In genomic region chr12:51067229-51067628, GRCh38 we compare ENCODE assay signal across 1 cellular context.
TF ChIP-seq lines count a peak whose summit lies in the region.

No MANE protein-coding gene starts in this region.

TF ChIP-seq in HepG2, 621 proteins besides CTCF, POLR2A, EP300 and RAD21:
- TF ChIP-seq DPF2 (CRISPR knock-in tag; IDR thresholded peaks at IDR 0.05; ENCODE audit: borderline replicate concordance, low read depth) (no peak), ZNF18 (CRISPR knock-in tag; IDR thresholded peaks at IDR 0.05; ENCODE audit: insufficient replicate concordance) (peak; percentile 99), ZNF687 (CRISPR knock-in tag; IDR thresholded peaks at IDR 0.05) (0 out of 2 replicates have a peak, but pooled peaks have one; percentile 9), ZNF460 (CRISPR knock-in tag; IDR thresholded peaks at IDR 0.05; ENCODE audit: borderline replicate concordance) (peak; percentile 75; the same call in 1 of the 2 replicates), HBP1 (CRISPR knock-in tag; IDR thresholded peaks at IDR 0.05; ENCODE audit: low read depth) (no peak), HNF4A (CRISPR knock-in tag; IDR thresholded peaks at IDR 0.05) (peak; percentile 66), ZNF121 (CRISPR knock-in tag; IDR thresholded peaks at IDR 0.05) (0 out of 2 replicates have a peak, but pooled peaks have one; percentile 31), NR2F6 (IDR thresholded peaks at IDR 0.05) (no peak), NR2F6 (CRISPR knock-in tag; IDR thresholded peaks at IDR 0.05) (peak; percentile 19; the same call in 1 of the 2 replicates), ZBTB4 (CRISPR knock-in tag; IDR thresholded peaks at IDR 0.05; ENCODE audit: borderline replicate concordance) (0 out of 2 replicates have a peak, but pooled peaks have one; percentile 33), BRD4 (CRISPR knock-in tag; IDR thresholded peaks at IDR 0.05) (no peak), SOX6 (IDR thresholded peaks at IDR 0.05) (no peak), SOX6 (CRISPR knock-in tag; IDR thresholded peaks at IDR 0.05) (no peak), ZBTB33 (CRISPR knock-in tag; IDR thresholded peaks at IDR 0.05) (no peak), RARA (CRISPR knock-in tag; IDR thresholded peaks at IDR 0.05) (0 out of 2 replicates have a peak, but pooled peaks have one; percentile 5), EEA1 (CRISPR knock-in tag; IDR thresholded peaks at IDR 0.05; ENCODE audit: borderline replicate concordance) (no peak), RXRA (CRISPR knock-in tag; IDR thresholded peaks at IDR 0.05) (peak; percentile 35; the same call in 1 of the 2 replicates), PAXIP1 (CRISPR knock-in tag; conservative IDR thresholded peaks at IDR 0.05) (peak; percentile 20; the same call in 1 of the 2 replicates), ZMYM3 (CRISPR knock-in tag; IDR thresholded peaks at IDR 0.05) (0 out of 2 replicates have a peak, but pooled peaks have one; percentile 14), ZNF770 (CRISPR knock-in tag; IDR thresholded peaks at IDR 0.05) (peak; percentile 97), NFKBIZ (CRISPR knock-in tag; IDR thresholded peaks at IDR 0.05) (no peak), KLF16 (CRISPR knock-in tag; IDR thresholded peaks at IDR 0.05) (no peak), ZMYM2 (CRISPR knock-in tag; IDR thresholded peaks at IDR 0.05) (0 out of 2 replicates have a peak, but pooled peaks have one; percentile 48), ZNF20 (CRISPR knock-in tag; IDR thresholded peaks at IDR 0.05) (no peak)
